Comparison of ENCODE assay signal across 1 cellular context in the genomic region with DNA sequence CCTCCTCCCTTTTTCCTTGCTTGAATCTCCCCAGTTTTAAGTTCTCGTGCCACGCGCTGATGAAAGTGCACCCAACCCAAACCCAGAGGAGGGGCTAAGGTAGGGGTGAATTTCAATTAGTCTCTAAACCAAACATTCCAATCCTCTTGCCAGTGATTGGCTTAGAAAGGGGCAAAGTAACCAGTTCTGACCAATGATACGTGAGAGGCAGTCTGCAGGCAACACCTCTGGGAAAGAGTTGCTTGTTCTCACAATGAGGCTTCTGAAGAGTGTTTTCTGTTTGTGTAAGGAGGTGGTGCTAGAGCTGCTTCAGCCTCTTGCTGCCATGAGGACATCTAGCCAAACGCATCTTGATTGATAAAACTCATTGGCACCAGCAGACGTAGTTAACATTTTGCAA.
A peak's percentile ranks its signal among the peaks of the same experiment; 100 is the strongest.
TF ChIP-seq lines count a peak whose summit lies in the region.

No MANE protein-coding gene starts in this region.

TF ChIP-seq in H1, 55 proteins besides CTCF, POLR2A, EP300 and RAD21:
- peak; percentile 88 for TF ChIP-seq SP1 (IDR thresholded peaks at IDR 0.05; ENCODE audit: low read depth, low read length)
- TF ChIP-seq CREB1 (IDR thresholded peaks at IDR 0.05) = no peak
TF ChIP-seq in H1: peak in this region for 1.
